In genomic region chr9:120853198-120853597, GRCh38 we compare ENCODE assay signal across 20 cellular contexts. TPM values are rescaled to one million over a fixed set of nuclear protein-coding genes. Genes with fewer than 3 reads are reported as not detected.
DNase-seq lines count a peak whose midpoint lies in the region; ATAC-seq and FAIRE-seq lines count a peak whose summit lies in the region.
"Had no signal": no experiment of that assay in that cellular context is flagged by ENCODE, and none has a peak within 500 bp of the region (broad histone marks: within the 10 kb centered on the region; RNA-seq: fewer than 3 reads in every experiment).

No MANE protein-coding gene starts in this region.

- H3K36me3 Mint-ChIP-seq in activated naive CD4-positive, alpha-beta T cell treated with anti-CD3 and anti-CD28 coated beads, Interleukin-2, amount 10 ng/mL, durations not matched to agents 7 days and 5 days, result peaks cover 63% of the 10 kb centered on the region
- H3K36me3 Mint-ChIP-seq in activated naive CD4-positive, alpha-beta T cell treated with anti-CD3 and anti-CD28 coated beads, Interleukin-2, amount 50 U/mL, for 72 hours, result peaks cover 7 to 10% of the 10 kb centered on the region in 2 donors
- peaks cover 5% of the 10 kb centered on the region for H3K36me3 Mint-ChIP-seq in T-helper 17 cell (ENCODE audit: low read depth)
- H3K36me3 Mint-ChIP-seq in effector memory CD8-positive, alpha-beta T cell (ENCODE audit: insufficient read depth), result peaks cover 63% of the 10 kb centered on the region
- peaks cover 32 to 35% of the 10 kb centered on the region in 2 donors for H3K36me3 Mint-ChIP-seq in stimulated activated naive B cell treated with anti-CD40 and anti-IgM and Interleukin-4, amounts not matched to agents 10 μg/mL and 1 μg/mL and 100 μg/mL, for 72 hours

- no peaks in the 10 kb centered on the region for H3K9me3 ChIP-seq in T-helper 17 cell (ENCODE audit: control insufficient read depth, low read length, poor library complexity, severe bottlenecking)
- H3K9me3 ChIP-seq: BLaER1 had no signal

- peak overlapping the region; percentile 60 for H3K27ac Mint-ChIP-seq in activated naive CD4-positive, alpha-beta T cell treated with anti-CD3 and anti-CD28 coated beads, Interleukin-2, amount 10 ng/mL, durations not matched to agents 7 days and 5 days
- H3K27ac Mint-ChIP-seq in activated naive CD4-positive, alpha-beta T cell treated with anti-CD3 and anti-CD28 coated beads, Interleukin-2, amount 50 U/mL, for 72 hours, result peak overlapping the region in 1 of 2 donors; percentile 36
- H3K27ac Mint-ChIP-seq in T-helper 17 cell, result peak overlapping the region; percentile 69
- H3K27ac Mint-ChIP-seq in effector memory CD8-positive, alpha-beta T cell, result peak overlapping the region; percentile 64 to 80
- H3K27ac Mint-ChIP-seq in stimulated activated naive B cell treated with anti-CD40 and anti-IgM and Interleukin-4, amounts not matched to agents 10 μg/mL and 1 μg/mL and 100 μg/mL, for 72 hours, result peak overlapping the region; percentile 5

- ATAC-seq in activated naive CD4-positive, alpha-beta T cell treated with anti-CD3 and anti-CD28 coated beads, Interleukin-2, amount 50 U/mL, for 72 hours, result no peak
- no peak for ATAC-seq in T-helper 17 cell
- no peak for ATAC-seq in effector memory CD8-positive, alpha-beta T cell (replicated peaks)
- no peak for ATAC-seq in stimulated activated naive B cell treated with anti-CD40 and anti-IgM and Interleukin-4, amounts not matched to agents 10 μg/mL and 1 μg/mL and 100 μg/mL, for 72 hours (replicated peaks)
- ATAC-seq: GM12878 had no signal

- FAIRE-seq in GM19239 (lab: Jason Lieb, UNC), result no peak
- FAIRE-seq: GM12878, H1 had no signal

- H3K4me3 Mint-ChIP-seq in activated naive CD4-positive, alpha-beta T cell treated with anti-CD3 and anti-CD28 coated beads, Interleukin-2, amount 10 ng/mL, durations not matched to agents 7 days and 5 days, result no peak overlapping the region
- H3K4me3 Mint-ChIP-seq in T-helper 17 cell, result no peak overlapping the region
- H3K4me3 Mint-ChIP-seq in effector memory CD8-positive, alpha-beta T cell, result no peak overlapping the region
- no peak overlapping the region for H3K4me3 Mint-ChIP-seq in stimulated activated naive B cell treated with anti-CD40 and anti-IgM and Interleukin-4, amounts not matched to agents 10 μg/mL and 1 μg/mL and 100 μg/mL, for 72 hours
- H3K4me3 Mint-ChIP-seq: CD8-positive, alpha-beta memory T cell had no signal

- CTCF ChIA-PET in activated naive CD4-positive, alpha-beta T cell treated with anti-CD3 and anti-CD28 coated beads, Interleukin-2, amount 10 ng/mL, durations not matched to agents 7 days and 5 days (lab: Charles Lee), result no interaction called here

- DNase-seq in activated naive CD4-positive, alpha-beta T cell treated with anti-CD3 and anti-CD28 coated beads, Interleukin-2, amount 10 ng/mL, durations not matched to agents 7 days and 5 days, result no peak
- DNase-seq in activated naive CD4-positive, alpha-beta T cell treated with anti-CD3 and anti-CD28 coated beads, Interleukin-2, amount 50 U/mL, for 72 hours (ENCODE audit: low spot score in 2 of 2), result no peak
- no peak for DNase-seq in T-helper 17 cell
- DNase-seq in effector memory CD8-positive, alpha-beta T cell, result no peak
- no peak for DNase-seq in stimulated activated naive B cell treated with anti-CD40 and anti-IgM and Interleukin-4, amounts not matched to agents 10 μg/mL and 1 μg/mL and 100 μg/mL, for 72 hours
- DNase-seq in LoVo (ENCODE audit: low spot score), result no peak
- no peak for DNase-seq in GM19239 (ENCODE audit: insufficient read length, low spot score)
- DNase-seq in CD1c-positive myeloid dendritic cell (ENCODE audit: extremely low spot score), result no peak
- DNase-seq: CD8-positive, alpha-beta memory T cell; DMS53; EL; KBM-7; MV-4-11; NCI-H510A; NCI-H82; OCI-M1; Right ventricle myocardium superior had no signal

- peaks cover 9% of the 10 kb centered on the region for H3K4me1 Mint-ChIP-seq in activated naive CD4-positive, alpha-beta T cell treated with anti-CD3 and anti-CD28 coated beads, Interleukin-2, amount 10 ng/mL, durations not matched to agents 7 days and 5 days
- H3K4me1 Mint-ChIP-seq in T-helper 17 cell, result peaks cover 18% of the 10 kb centered on the region
- H3K4me1 Mint-ChIP-seq in effector memory CD8-positive, alpha-beta T cell (ENCODE audit: low read depth in 2 of 2), result peaks cover 6 to 21% of the 10 kb centered on the region in 2 donors
- peaks cover 0 to 16% of the 10 kb centered on the region in 2 donors for H3K4me1 Mint-ChIP-seq in stimulated activated naive B cell treated with anti-CD40 and anti-IgM and Interleukin-4, amounts not matched to agents 10 μg/mL and 1 μg/mL and 100 μg/mL, for 72 hours

- no peaks in the 10 kb centered on the region for H3K27me3 Mint-ChIP-seq in activated naive CD4-positive, alpha-beta T cell treated with anti-CD3 and anti-CD28 coated beads, Interleukin-2, amount 10 ng/mL, durations not matched to agents 7 days and 5 days
- no peaks in the 10 kb centered on the region for H3K27me3 Mint-ChIP-seq in T-helper 17 cell
- H3K27me3 Mint-ChIP-seq in effector memory CD8-positive, alpha-beta T cell, result no peaks in the 10 kb centered on the region
- H3K27me3 Mint-ChIP-seq in stimulated activated naive B cell treated with anti-CD40 and anti-IgM and Interleukin-4, amounts not matched to agents 10 μg/mL and 1 μg/mL and 100 μg/mL, for 72 hours, result no peaks in the 10 kb centered on the region
- H3K27me3 Mint-ChIP-seq: CD8-positive, alpha-beta memory T cell had no signal

- no peaks in the 10 kb centered on the region for H3K9me3 Mint-ChIP-seq in activated naive CD4-positive, alpha-beta T cell treated with anti-CD3 and anti-CD28 coated beads, Interleukin-2, amount 10 ng/mL, durations not matched to agents 7 days and 5 days
- no peaks in the 10 kb centered on the region for H3K9me3 Mint-ChIP-seq in activated naive CD4-positive, alpha-beta T cell treated with anti-CD3 and anti-CD28 coated beads, Interleukin-2, amount 50 U/mL, for 72 hours
- H3K9me3 Mint-ChIP-seq in effector memory CD8-positive, alpha-beta T cell, result no peaks in the 10 kb centered on the region
- no peaks in the 10 kb centered on the region for H3K9me3 Mint-ChIP-seq in stimulated activated naive B cell treated with anti-CD40 and anti-IgM and Interleukin-4, amounts not matched to agents 10 μg/mL and 1 μg/mL and 100 μg/mL, for 72 hours
- H3K9me3 Mint-ChIP-seq: CD8-positive, alpha-beta memory T cell had no signal

RNA-seq across cellular contexts. Expression of gene PSMD5, which starts 10.5 kb away (rescaled TPM):
- total RNA-seq in activated naive CD4-positive, alpha-beta T cell treated with anti-CD3 and anti-CD28 coated beads, Interleukin-2, amount 50 U/mL, for 72 hours, result 10 to 100 TPM; 74.9 to 75.2 TPM
- total RNA-seq in T-helper 17 cell, result 10 to 100 TPM; 37.2 to 51.5 TPM

RNA-seq across cellular contexts. Expression of gene PHF19, which starts 23.8 kb away (rescaled TPM):
- 100 to 1,000 TPM; 305 to 312 TPM for total RNA-seq in activated naive CD4-positive, alpha-beta T cell treated with anti-CD3 and anti-CD28 coated beads, Interleukin-2, amount 50 U/mL, for 72 hours
- 10 to 100 TPM; 69.9 to 96.9 TPM for total RNA-seq in T-helper 17 cell

RNA-seq across cellular contexts. Expression of gene FBXW2, which starts 60.0 kb away (rescaled TPM):
- total RNA-seq in activated naive CD4-positive, alpha-beta T cell treated with anti-CD3 and anti-CD28 coated beads, Interleukin-2, amount 50 U/mL, for 72 hours, result 10 to 100 TPM; 69.9 to 70.2 TPM
- 10 to 100 TPM; 60.6 to 71.2 TPM for total RNA-seq in T-helper 17 cell
